In the genomic region with DNA sequence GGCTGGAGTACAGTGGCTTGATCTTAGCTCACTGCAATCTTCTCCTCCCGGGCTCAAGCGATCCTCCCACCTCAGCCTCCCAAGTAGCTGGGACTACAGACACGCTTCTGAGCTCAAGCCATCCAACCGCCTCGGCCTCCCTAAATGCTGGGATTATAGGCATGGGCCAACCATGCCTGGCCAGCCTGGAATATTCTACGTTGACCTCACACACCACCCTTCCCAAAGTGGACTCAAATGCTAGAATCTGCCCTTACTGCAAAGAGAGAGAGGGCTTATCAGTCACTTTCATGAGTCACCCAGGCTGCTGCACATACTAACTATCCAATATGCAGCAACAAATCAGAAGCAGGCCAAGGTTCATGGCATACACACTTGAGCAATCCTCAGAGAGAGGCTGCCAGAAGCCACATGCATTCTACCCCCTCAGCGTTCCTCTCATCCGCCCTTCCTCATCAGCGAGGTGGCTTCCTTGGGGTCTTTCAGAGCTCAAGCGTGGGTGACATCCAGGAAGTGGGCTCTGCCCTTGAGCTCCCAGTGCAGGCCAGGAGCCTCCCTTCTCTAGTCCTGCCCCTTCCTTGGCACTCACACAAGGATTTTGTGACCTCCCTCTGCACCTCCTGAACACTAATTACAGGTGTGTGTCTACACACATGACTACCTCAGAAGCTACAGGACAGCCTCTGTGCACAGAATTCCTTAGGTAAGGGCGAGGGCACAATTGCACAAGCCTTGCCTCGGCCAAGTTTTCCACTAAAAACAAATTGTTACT, we compare ENCODE assay signal across 1 cellular context.
TF ChIP-seq lines count a peak whose summit lies in the region.

No MANE protein-coding gene starts in this region.

TF ChIP-seq in HepG2, 621 proteins besides CTCF, POLR2A, EP300 and RAD21 (continued from another document and continues in another):
- TF ChIP-seq, protein P1, sequence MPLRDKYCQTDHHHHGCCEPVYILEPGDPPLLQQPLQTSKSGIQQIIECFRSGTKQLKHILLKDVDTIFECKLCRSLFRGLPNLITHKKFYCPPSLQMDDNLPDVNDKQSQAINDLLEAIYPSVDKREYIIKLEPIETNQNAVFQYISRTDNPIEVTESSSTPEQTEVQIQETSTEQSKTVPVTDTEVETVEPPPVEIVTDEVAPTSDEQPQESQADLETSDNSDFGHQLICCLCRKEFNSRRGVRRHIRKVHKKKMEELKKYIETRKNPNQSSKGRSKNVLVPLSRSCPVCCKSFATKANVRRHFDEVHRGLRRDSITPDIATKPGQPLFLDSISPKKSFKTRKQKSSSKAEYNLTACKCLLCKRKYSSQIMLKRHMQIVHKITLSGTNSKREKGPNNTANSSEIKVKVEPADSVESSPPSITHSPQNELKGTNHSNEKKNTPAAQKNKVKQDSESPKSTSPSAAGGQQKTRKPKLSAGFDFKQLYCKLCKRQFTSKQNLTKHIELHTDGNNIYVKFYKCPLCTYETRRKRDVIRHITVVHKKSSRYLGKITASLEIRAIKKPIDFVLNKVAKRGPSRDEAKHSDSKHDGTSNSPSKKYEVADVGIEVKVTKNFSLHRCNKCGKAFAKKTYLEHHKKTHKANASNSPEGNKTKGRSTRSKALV (CRISPR knock-in tag; IDR thresholded peaks at IDR 0.05), result no peak
- TF ChIP-seq ZNF317 (CRISPR knock-in tag; IDR thresholded peaks at IDR 0.05), result no peak
- no peak for TF ChIP-seq ATRX (CRISPR knock-in tag; IDR thresholded peaks at IDR 0.05; ENCODE audit: borderline replicate concordance)
- TF ChIP-seq FOSL1 (CRISPR knock-in tag; IDR thresholded peaks at IDR 0.05; ENCODE audit: borderline replicate concordance), result peak; percentile 96
- no peak for TF ChIP-seq CAMTA2 (CRISPR knock-in tag; IDR thresholded peaks at IDR 0.05; ENCODE audit: borderline replicate concordance)
- no peak for TF ChIP-seq ZNF432 (CRISPR knock-in tag; IDR thresholded peaks at IDR 0.05; ENCODE audit: borderline replicate concordance)
- 0 out of 2 replicates have a peak, but pooled peaks have one; percentile 49 for TF ChIP-seq SIX4 (CRISPR knock-in tag; IDR thresholded peaks at IDR 0.05)
- TF ChIP-seq, protein P2, sequence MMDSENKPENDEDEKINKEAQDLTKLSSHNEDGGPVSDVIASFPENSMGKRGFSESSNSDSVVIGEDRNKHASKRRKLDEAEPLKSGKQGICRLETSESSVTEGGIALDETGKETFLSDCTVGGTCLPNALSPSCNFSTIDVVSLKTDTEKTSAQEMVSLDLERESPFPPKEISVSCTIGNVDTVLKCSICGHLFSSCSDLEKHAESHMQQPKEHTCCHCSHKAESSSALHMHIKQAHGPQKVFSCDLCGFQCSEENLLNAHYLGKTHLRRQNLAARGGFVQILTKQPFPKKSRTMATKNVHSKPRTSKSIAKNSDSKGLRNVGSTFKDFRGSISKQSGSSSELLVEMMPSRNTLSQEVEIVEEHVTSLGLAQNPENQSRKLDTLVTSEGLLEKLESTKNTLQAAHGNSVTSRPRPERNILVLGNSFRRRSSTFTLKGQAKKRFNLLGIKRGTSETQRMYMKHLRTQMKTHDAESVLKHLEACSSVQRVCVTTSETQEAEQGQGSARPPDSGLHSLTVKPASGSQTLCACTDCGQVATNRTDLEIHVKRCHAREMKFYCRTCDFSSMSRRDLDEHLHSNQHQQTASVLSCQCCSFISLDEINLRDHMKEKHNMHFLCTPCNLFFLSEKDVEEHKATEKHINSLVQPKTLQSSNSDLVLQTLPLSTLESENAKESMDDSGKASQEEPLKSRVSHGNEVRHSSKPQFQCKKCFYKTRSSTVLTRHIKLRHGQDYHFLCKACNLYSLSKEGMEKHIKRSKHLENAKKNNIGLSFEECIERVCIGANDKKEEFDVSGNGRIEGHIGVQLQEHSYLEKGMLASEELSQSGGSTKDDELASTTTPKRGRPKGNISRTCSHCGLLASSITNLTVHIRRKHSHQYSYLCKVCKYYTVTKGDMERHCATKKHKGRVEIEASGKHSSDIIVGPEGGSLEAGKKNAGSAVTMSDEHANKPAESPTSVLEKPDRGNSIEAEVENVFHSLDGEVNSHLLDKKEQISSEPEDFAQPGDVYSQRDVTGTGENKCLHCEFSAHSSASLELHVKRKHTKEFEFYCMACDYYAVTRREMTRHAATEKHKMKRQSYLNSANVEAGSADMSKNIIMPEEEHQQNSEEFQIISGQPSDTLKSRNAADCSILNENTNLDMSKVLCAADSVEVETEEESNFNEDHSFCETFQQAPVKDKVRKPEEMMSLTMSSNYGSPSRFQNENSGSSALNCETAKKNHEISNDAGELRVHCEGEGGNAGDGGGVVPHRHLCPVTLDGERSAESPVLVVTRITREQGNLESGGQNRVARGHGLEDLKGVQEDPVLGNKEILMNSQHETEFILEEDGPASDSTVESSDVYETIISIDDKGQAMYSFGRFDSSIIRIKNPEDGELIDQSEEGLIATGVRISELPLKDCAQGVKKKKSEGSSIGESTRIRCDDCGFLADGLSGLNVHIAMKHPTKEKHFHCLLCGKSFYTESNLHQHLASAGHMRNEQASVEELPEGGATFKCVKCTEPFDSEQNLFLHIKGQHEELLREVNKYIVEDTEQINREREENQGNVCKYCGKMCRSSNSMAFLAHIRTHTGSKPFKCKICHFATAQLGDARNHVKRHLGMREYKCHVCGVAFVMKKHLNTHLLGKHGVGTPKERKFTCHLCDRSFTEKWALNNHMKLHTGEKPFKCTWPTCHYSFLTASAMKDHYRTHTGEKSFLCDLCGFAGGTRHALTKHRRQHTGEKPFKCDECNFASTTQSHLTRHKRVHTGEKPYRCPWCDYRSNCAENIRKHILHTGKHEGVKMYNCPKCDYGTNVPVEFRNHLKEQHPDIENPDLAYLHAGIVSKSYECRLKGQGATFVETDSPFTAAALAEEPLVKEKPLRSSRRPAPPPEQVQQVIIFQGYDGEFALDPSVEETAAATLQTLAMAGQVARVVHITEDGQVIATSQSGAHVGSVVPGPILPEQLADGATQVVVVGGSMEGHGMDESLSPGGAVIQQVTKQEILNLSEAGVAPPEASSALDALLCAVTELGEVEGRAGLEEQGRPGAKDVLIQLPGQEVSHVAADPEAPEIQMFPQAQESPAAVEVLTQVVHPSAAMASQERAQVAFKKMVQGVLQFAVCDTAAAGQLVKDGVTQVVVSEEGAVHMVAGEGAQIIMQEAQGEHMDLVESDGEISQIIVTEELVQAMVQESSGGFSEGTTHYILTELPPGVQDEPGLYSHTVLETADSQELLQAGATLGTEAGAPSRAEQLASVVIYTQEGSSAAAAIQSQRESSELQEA (CRISPR knock-in tag; IDR thresholded peaks at IDR 0.05; ENCODE audit: not compliant biosample characterization), result no peak
- TF ChIP-seq ZFP41 (CRISPR knock-in tag; IDR thresholded peaks at IDR 0.05; ENCODE audit: borderline replicate concordance), result no peak
- TF ChIP-seq ZNF501 (CRISPR knock-in tag; IDR thresholded peaks at IDR 0.05), result peak; percentile 78
- TF ChIP-seq ZNF563 (CRISPR knock-in tag; IDR thresholded peaks at IDR 0.05), result no peak; the same call in 1 of the 2 replicates
- TF ChIP-seq TAF15 (IDR thresholded peaks at IDR 0.05; ENCODE audit: low read depth, low read length, poor library complexity, severe bottlenecking), result no peak
- peak; percentile 76; the same call in 1 of the 2 replicates for TF ChIP-seq HNF4G (IDR thresholded peaks at IDR 0.05; ENCODE audit: borderline replicate concordance, low read depth, low read length)
- peak; percentile 69; the same call in 1 of the 2 replicates for TF ChIP-seq HNF4G (CRISPR knock-in tag; IDR thresholded peaks at IDR 0.05; ENCODE audit: borderline replicate concordance, low read depth)
- no peak for TF ChIP-seq ZNF329 (CRISPR knock-in tag; IDR thresholded peaks at IDR 0.05; ENCODE audit: low read depth)
- TF ChIP-seq GATAD2A (CRISPR knock-in tag; IDR thresholded peaks at IDR 0.05), result peak; percentile 94
- no peak for TF ChIP-seq ZNF772 (CRISPR knock-in tag; IDR thresholded peaks at IDR 0.05)
- no peak for TF ChIP-seq RARG (CRISPR knock-in tag; IDR thresholded peaks at IDR 0.05; ENCODE audit: low read depth)
- TF ChIP-seq KDM3A (CRISPR knock-in tag; IDR thresholded peaks at IDR 0.05; ENCODE audit: low read depth), result 0 out of 2 replicates have a peak, but pooled peaks have one; percentile 57
- TF ChIP-seq, protein P3, sequence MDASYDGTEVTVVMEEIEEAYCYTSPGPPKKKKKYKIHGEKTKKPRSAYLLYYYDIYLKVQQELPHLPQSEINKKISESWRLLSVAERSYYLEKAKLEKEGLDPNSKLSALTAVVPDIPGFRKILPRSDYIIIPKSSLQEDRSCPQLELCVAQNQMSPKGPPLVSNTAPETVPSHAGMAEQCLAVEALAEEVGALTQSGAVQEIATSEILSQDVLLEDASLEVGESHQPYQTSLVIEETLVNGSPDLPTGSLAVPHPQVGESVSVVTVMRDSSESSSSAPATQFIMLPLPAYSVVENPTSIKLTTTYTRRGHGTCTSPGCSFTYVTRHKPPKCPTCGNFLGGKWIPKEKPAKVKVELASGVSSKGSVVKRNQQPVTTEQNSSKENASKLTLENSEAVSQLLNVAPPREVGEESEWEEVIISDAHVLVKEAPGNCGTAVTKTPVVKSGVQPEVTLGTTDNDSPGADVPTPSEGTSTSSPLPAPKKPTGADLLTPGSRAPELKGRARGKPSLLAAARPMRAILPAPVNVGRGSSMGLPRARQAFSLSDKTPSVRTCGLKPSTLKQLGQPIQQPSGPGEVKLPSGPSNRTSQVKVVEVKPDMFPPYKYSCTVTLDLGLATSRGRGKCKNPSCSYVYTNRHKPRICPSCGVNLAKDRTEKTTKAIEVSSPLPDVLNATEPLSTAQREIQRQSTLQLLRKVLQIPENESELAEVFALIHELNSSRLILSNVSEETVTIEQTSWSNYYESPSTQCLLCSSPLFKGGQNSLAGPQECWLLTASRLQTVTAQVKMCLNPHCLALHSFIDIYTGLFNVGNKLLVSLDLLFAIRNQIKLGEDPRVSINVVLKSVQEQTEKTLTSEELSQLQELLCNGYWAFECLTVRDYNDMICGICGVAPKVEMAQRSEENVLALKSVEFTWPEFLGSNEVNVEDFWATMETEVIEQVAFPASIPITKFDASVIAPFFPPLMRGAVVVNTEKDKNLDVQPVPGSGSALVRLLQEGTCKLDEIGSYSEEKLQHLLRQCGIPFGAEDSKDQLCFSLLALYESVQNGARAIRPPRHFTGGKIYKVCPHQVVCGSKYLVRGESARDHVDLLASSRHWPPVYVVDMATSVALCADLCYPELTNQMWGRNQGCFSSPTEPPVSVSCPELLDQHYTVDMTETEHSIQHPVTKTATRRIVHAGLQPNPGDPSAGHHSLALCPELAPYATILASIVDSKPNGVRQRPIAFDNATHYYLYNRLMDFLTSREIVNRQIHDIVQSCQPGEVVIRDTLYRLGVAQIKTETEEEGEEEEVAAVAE (CRISPR knock-in tag; IDR thresholded peaks at IDR 0.05; ENCODE audit: borderline replicate concordance), result 0 out of 2 replicates have a peak, but pooled peaks have one; percentile 37
- TF ChIP-seq, protein P4, sequence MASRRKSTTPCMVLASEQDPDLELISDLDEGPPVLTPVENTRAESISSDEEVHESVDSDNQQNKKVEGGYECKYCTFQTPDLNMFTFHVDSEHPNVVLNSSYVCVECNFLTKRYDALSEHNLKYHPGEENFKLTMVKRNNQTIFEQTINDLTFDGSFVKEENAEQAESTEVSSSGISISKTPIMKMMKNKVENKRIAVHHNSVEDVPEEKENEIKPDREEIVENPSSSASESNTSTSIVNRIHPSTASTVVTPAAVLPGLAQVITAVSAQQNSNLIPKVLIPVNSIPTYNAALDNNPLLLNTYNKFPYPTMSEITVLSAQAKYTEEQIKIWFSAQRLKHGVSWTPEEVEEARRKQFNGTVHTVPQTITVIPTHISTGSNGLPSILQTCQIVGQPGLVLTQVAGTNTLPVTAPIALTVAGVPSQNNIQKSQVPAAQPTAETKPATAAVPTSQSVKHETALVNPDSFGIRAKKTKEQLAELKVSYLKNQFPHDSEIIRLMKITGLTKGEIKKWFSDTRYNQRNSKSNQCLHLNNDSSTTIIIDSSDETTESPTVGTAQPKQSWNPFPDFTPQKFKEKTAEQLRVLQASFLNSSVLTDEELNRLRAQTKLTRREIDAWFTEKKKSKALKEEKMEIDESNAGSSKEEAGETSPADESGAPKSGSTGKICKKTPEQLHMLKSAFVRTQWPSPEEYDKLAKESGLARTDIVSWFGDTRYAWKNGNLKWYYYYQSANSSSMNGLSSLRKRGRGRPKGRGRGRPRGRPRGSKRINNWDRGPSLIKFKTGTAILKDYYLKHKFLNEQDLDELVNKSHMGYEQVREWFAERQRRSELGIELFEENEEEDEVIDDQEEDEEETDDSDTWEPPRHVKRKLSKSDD (CRISPR knock-in tag; IDR thresholded peaks at IDR 0.05; ENCODE audit: low read depth), result peak; percentile 72; the same call in 1 of the 2 replicates
- no peak for TF ChIP-seq HOXA9 (CRISPR knock-in tag; IDR thresholded peaks at IDR 0.05; ENCODE audit: borderline replicate concordance)
- TF ChIP-seq SATB2 (CRISPR knock-in tag; IDR thresholded peaks at IDR 0.05), result no peak
- TF ChIP-seq TCF7L2 (IDR thresholded peaks at IDR 0.05; ENCODE audit: low read depth, low read length), result no peak
- no peak for TF ChIP-seq NKX3-1 (CRISPR knock-in tag; IDR thresholded peaks at IDR 0.05)
- TF ChIP-seq YY1 (IDR thresholded peaks at IDR 0.05; ENCODE audit: insufficient read depth, insufficient replicate concordance, low read depth, low read length), result peak; percentile 3
- TF ChIP-seq MZF1 (CRISPR knock-in tag; IDR thresholded peaks at IDR 0.05; ENCODE audit: borderline replicate concordance), result no peak
- no peak for TF ChIP-seq ZNF138 (CRISPR knock-in tag; IDR thresholded peaks at IDR 0.05; ENCODE audit: low read depth)
- TF ChIP-seq, protein P5, sequence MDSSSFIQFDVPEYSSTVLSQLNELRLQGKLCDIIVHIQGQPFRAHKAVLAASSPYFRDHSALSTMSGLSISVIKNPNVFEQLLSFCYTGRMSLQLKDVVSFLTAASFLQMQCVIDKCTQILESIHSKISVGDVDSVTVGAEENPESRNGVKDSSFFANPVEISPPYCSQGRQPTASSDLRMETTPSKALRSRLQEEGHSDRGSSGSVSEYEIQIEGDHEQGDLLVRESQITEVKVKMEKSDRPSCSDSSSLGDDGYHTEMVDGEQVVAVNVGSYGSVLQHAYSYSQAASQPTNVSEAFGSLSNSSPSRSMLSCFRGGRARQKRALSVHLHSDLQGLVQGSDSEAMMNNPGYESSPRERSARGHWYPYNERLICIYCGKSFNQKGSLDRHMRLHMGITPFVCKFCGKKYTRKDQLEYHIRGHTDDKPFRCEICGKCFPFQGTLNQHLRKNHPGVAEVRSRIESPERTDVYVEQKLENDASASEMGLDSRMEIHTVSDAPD (CRISPR knock-in tag; IDR thresholded peaks at IDR 0.05), result 0 out of 2 replicates have a peak, but pooled peaks have one; percentile 48
- TF ChIP-seq SMAD9 (CRISPR knock-in tag; IDR thresholded peaks at IDR 0.05), result no peak
- peak; percentile 74; the same call in 1 of the 2 replicates for TF ChIP-seq KDM1A (CRISPR knock-in tag; IDR thresholded peaks at IDR 0.05)
- peak; percentile 76; the same call in 1 of the 2 replicates for TF ChIP-seq ZBTB7B (CRISPR knock-in tag; IDR thresholded peaks at IDR 0.05)
- 0 out of 2 replicates have a peak, but pooled peaks have one; percentile 26 for TF ChIP-seq ZFP37 (CRISPR knock-in tag; IDR thresholded peaks at IDR 0.05; ENCODE audit: borderline replicate concordance)
- TF ChIP-seq ZNF510 (CRISPR knock-in tag; IDR thresholded peaks at IDR 0.05; ENCODE audit: low read depth), result no peak
- peak; percentile 63; the same call in 1 of the 2 replicates for TF ChIP-seq ZFP36L1 (CRISPR knock-in tag; IDR thresholded peaks at IDR 0.05)
- peak; percentile 79; the same call in 1 of the 2 replicates for TF ChIP-seq ZNF160 (CRISPR knock-in tag; IDR thresholded peaks at IDR 0.05)
